Comparison of ENCODE assay signal across 8 cellular contexts in genomic region chr5:115634343-115635132, GRCh38. TPM values are rescaled to one million over a fixed set of nuclear protein-coding genes. Genes with fewer than 3 reads are reported as not detected.
DNase-seq lines count a peak whose midpoint lies in the region; ATAC-seq and TF ChIP-seq lines count a peak whose summit lies in the region.

No MANE protein-coding gene starts in this region.

- peak; percentile 39 for DNase-seq in AG09319 (ENCODE audit: extremely low read depth, low read depth)
- DNase-seq in NCI-H2227 treated with DMSO at 0.1 percent for 48 hours (lab: John Stamatoyannopoulos, UW), result peak; percentile 69
- DNase-seq in activated CD4-positive, CD25-positive, alpha-beta regulatory T cell treated with anti-CD3 and anti-CD28 coated beads, Interleukin-2, amount 50 U/mL, for 16 hours (ENCODE audit: low read depth, low spot score), result peak; percentile 68
- no peak for DNase-seq in chondrocyte (ENCODE audit: low spot score)
- peak; percentile 84 for DNase-seq in kidney tubule cell (ENCODE audit: low spot score)
- peak; percentile 49 to 75 for DNase-seq in stimulated activated CD4-positive, alpha-beta T cell treated with anti-CD3 and anti-CD28 coated beads, Interleukin-1b, Interleukin-23, amount 100 ng/mL, for 1 hour (ENCODE audit: low read depth in 2 of 2)

- TF ChIP-seq CTCF in AG09319 (IDR thresholded peaks at IDR 0.05; ENCODE audit: low read depth, low read length) (peak; percentile 96), chondrocyte (IDR thresholded peaks at IDR 0.05) (peak; percentile 99)

- ATAC-seq in GM18907 (IDR thresholded peaks at IDR 0.05; ENCODE audit: unreplicated experiment) (peak; percentile 70), HG03175 (IDR thresholded peaks at IDR 0.05; ENCODE audit: unreplicated experiment) (peak; percentile 72)

- H3K27me3 Mint-ChIP-seq in chondrocyte (ENCODE audit: low read depth), result peaks cover 14% of the 10 kb centered on the region

- peak overlapping the region; percentile 54 for H3K4me3 Mint-ChIP-seq in chondrocyte (ENCODE audit: unreplicated experiment)

- H3K36me3 Mint-ChIP-seq in chondrocyte (ENCODE audit: low read depth), result no peaks in the 10 kb centered on the region

- H3K9me3 Mint-ChIP-seq in chondrocyte (ENCODE audit: low read depth), result peaks cover 1% of the 10 kb centered on the region

- peaks cover 3% of the 10 kb centered on the region for H3K4me1 Mint-ChIP-seq in chondrocyte (ENCODE audit: low read depth)

- no peak overlapping the region for H3K27ac Mint-ChIP-seq in chondrocyte (ENCODE audit: unreplicated experiment)

RNA-seq across cellular contexts. Expression of gene TMED7, which starts 8.7 kb away (rescaled TPM):
- total RNA-seq in chondrocyte, result 122 to 146 TPM (median 132 TPM) in 3 replicates

RNA-seq across cellular contexts. Expression of gene TICAM2, which starts 32.3 kb away (rescaled TPM):
- 3.2 to 4.7 TPM (median 4.0 TPM) in 3 replicates for total RNA-seq in chondrocyte
